Comparison of ENCODE assay signal across 1 cellular context in the genomic region with DNA sequence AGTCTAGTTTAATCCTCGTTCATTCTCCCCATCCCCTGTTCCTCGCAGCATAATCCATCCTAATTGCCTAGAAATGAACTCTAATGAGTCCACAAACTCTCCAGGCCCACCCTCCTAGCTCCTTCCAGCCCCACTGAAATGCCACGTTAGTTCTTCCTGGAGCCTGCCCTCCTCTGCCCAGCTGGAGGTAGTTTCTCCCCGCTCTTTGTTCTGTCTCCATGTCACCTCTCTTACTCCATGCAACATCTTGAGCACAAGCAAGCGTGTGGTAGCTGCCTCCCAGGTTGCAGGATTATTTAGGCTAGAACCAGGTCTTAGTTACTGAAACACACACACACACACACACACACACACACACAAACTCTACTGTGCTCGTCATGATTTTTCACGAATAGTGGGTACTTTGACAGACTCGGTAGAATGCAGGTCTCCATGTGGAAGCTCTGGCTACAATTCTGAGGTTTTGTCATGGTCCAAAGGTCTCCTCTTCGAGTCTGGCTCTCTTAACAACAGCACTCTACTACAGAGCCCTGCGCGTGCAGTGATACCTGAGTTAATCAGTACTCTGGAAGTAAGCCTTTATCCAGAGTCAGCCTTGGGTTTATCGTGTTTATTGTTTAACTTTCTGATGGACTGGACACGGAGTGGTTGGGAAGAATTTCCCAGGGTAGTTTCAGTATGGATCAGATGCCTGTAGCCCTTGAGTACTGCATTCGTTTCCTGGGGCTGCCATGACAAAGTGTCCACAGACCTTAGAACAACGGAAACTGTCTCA.
TF ChIP-seq lines count a peak whose summit lies in the region.

No MANE protein-coding gene starts in this region.

TF ChIP-seq in HepG2, 621 proteins besides CTCF, POLR2A, EP300 and RAD21 (continued from another document and continues in another):
- TF ChIP-seq JUN (CRISPR knock-in tag; IDR thresholded peaks at IDR 0.05) (peak; percentile 12; the same call in 1 of the 2 replicates), TAF1 (CRISPR knock-in tag; IDR thresholded peaks at IDR 0.05) (peak; percentile 45; the same call in 1 of the 2 replicates), RARA (CRISPR knock-in tag; IDR thresholded peaks at IDR 0.05) (peak; percentile 44), ZBTB7B (CRISPR knock-in tag; IDR thresholded peaks at IDR 0.05) (0 out of 2 replicates have a peak, but pooled peaks have one; percentile 47), ZNF501 (CRISPR knock-in tag; IDR thresholded peaks at IDR 0.05) (peak; percentile 33; the same call in 1 of the 2 replicates), ZNF879 (CRISPR knock-in tag; IDR thresholded peaks at IDR 0.05) (no peak), NCOR1 (IDR thresholded peaks at IDR 0.05; ENCODE audit: borderline replicate concordance, low read length) (peak; percentile 74; the same call in 1 of the 2 replicates), ZNF180 (CRISPR knock-in tag; IDR thresholded peaks at IDR 0.05; ENCODE audit: borderline replicate concordance, low read depth) (no peak), HDAC2 (CRISPR knock-in tag; IDR thresholded peaks at IDR 0.05) (peak; percentile 55; the same call in 1 of the 2 replicates), RFX5 (IDR thresholded peaks at IDR 0.05; ENCODE audit: low read depth, low read length) (peak; percentile 28; the same call in 1 of the 2 replicates), GATA4 (IDR thresholded peaks at IDR 0.05; ENCODE audit: borderline replicate concordance, low read depth) (peak; percentile 47; the same call in 1 of the 2 replicates), GATAD1 (CRISPR knock-in tag; IDR thresholded peaks at IDR 0.05) (peak; percentile 34; the same call in 1 of the 2 replicates), CBX5 (CRISPR knock-in tag; IDR thresholded peaks at IDR 0.05; ENCODE audit: borderline replicate concordance) (0 out of 2 replicates have a peak, but pooled peaks have one; percentile 25), ARHGAP35 (CRISPR knock-in tag; IDR thresholded peaks at IDR 0.05; ENCODE audit: borderline replicate concordance) (no peak), PPARG (CRISPR knock-in tag; conservative IDR thresholded peaks at IDR 0.05) (peak; percentile 45; the same call in 1 of the 2 replicates), SNAPC2 (CRISPR knock-in tag; IDR thresholded peaks at IDR 0.05) (no peak), ZSCAN20 (CRISPR knock-in tag; IDR thresholded peaks at IDR 0.05; ENCODE audit: borderline replicate concordance) (peak; percentile 57; the same call in 1 of the 2 replicates), KLF12 (CRISPR knock-in tag; IDR thresholded peaks at IDR 0.05; ENCODE audit: borderline replicate concordance) (no peak), POGZ (CRISPR knock-in tag; IDR thresholded peaks at IDR 0.05) (peak; percentile 45; the same call in 1 of the 2 replicates), SAP130 (CRISPR knock-in tag; IDR thresholded peaks at IDR 0.05; ENCODE audit: low read depth) (peak; percentile 85), THAP11 (CRISPR knock-in tag; IDR thresholded peaks at IDR 0.05) (peak; percentile 69), ZKSCAN8 (CRISPR knock-in tag; IDR thresholded peaks at IDR 0.05; ENCODE audit: borderline replicate concordance) (0 out of 2 replicates have a peak, but pooled peaks have one; percentile 33), BHLHE40 (IDR thresholded peaks at IDR 0.05; ENCODE audit: low read length) (peak; percentile 80), ZNF12 (CRISPR knock-in tag; IDR thresholded peaks at IDR 0.05) (peak; percentile 56), MAZ (IDR thresholded peaks at IDR 0.05; ENCODE audit: borderline replicate concordance, low read depth, low read length) (no peak), MAZ (CRISPR knock-in tag; IDR thresholded peaks at IDR 0.05; ENCODE audit: low read depth) (no peak), HOXA3 (CRISPR knock-in tag; IDR thresholded peaks at IDR 0.05) (peak; percentile 39; the same call in 1 of the 2 replicates), KLF6 (CRISPR knock-in tag; IDR thresholded peaks at IDR 0.05) (0 out of 2 replicates have a peak, but pooled peaks have one; percentile 47), ZNF235 (CRISPR knock-in tag; IDR thresholded peaks at IDR 0.05; ENCODE audit: borderline replicate concordance) (peak; percentile 74; the same call in 1 of the 2 replicates)
- TF ChIP-seq, protein P1, sequence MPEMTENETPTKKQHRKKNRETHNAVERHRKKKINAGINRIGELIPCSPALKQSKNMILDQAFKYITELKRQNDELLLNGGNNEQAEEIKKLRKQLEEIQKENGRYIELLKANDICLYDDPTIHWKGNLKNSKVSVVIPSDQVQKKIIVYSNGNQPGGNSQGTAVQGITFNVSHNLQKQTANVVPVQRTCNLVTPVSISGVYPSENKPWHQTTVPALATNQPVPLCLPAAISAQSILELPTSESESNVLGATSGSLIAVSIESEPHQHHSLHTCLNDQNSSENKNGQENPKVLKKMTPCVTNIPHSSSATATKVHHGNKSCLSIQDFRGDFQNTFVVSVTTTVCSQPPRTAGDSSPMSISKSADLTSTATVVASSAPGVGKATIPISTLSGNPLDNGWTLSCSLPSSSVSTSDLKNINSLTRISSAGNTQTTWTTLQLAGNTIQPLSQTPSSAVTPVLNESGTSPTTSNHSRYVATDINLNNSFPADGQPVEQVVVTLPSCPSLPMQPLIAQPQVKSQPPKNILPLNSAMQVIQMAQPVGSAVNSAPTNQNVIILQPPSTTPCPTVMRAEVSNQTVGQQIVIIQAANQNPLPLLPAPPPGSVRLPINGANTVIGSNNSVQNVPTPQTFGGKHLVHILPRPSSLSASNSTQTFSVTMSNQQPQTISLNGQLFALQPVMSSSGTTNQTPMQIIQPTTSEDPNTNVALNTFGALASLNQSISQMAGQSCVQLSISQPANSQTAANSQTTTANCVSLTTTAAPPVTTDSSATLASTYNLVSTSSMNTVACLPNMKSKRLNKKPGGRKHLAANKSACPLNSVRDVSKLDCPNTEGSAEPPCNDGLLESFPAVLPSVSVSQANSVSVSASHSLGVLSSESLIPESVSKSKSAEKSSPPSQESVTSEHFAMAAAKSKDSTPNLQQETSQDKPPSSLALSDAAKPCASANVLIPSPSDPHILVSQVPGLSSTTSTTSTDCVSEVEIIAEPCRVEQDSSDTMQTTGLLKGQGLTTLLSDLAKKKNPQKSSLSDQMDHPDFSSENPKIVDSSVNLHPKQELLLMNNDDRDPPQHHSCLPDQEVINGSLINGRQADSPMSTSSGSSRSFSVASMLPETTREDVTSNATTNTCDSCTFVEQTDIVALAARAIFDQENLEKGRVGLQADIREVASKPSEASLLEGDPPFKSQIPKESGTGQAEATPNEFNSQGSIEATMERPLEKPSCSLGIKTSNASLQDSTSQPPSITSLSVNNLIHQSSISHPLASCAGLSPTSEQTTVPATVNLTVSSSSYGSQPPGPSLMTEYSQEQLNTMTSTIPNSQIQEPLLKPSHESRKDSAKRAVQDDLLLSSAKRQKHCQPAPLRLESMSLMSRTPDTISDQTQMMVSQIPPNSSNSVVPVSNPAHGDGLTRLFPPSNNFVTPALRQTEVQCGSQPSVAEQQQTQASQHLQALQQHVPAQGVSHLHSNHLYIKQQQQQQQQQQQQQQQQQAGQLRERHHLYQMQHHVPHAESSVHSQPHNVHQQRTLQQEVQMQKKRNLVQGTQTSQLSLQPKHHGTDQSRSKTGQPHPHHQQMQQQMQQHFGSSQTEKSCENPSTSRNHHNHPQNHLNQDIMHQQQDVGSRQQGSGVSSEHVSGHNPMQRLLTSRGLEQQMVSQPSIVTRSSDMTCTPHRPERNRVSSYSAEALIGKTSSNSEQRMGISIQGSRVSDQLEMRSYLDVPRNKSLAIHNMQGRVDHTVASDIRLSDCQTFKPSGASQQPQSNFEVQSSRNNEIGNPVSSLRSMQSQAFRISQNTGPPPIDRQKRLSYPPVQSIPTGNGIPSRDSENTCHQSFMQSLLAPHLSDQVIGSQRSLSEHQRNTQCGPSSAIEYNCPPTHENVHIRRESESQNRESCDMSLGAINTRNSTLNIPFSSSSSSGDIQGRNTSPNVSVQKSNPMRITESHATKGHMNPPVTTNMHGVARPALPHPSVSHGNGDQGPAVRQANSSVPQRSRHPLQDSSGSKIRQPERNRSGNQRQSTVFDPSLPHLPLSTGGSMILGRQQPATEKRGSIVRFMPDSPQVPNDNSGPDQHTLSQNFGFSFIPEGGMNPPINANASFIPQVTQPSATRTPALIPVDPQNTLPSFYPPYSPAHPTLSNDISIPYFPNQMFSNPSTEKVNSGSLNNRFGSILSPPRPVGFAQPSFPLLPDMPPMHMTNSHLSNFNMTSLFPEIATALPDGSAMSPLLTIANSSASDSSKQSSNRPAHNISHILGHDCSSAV (CRISPR knock-in tag; IDR thresholded peaks at IDR 0.05; ENCODE audit: borderline replicate concordance), result 0 out of 2 replicates have a peak, but pooled peaks have one; percentile 54
- TF ChIP-seq, protein P2, sequence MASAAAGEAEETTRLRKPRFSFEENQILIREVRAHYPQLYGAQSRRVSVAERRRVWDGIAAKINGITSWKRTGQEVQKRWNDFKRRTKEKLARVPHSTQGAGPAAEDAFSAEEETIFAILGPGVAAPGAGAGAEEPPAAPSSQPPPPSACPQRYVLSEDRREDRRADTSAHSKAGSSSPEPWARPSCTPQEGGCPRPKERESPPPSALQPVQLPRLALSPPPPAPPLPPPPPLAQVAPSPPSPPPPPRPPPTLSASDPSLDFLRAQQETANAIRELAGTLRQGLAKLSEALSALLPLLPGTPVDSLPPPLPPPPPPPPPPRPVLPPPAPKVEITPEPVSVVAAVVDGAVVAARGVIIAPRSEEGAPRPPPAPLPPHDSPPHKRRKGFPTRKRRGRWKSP (CRISPR knock-in tag; IDR thresholded peaks at IDR 0.05), result no peak
- TF ChIP-seq, protein P3, sequence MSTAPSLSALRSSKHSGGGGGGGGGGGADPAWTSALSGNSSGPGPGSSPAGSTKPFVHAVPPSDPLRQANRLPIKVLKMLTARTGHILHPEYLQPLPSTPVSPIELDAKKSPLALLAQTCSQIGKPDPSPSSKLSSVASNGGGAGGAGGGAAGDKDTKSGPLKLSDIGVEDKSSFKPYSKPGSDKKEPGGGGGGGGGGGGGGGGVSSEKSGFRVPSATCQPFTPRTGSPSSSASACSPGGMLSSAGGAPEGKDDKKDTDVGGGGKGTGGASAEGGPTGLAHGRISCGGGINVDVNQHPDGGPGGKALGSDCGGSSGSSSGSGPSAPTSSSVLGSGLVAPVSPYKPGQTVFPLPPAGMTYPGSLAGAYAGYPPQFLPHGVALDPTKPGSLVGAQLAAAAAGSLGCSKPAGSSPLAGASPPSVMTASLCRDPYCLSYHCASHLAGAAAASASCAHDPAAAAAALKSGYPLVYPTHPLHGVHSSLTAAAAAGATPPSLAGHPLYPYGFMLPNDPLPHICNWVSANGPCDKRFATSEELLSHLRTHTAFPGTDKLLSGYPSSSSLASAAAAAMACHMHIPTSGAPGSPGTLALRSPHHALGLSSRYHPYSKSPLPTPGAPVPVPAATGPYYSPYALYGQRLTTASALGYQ (CRISPR knock-in tag; IDR thresholded peaks at IDR 0.05), result no peak
- TF ChIP-seq, protein P4, sequence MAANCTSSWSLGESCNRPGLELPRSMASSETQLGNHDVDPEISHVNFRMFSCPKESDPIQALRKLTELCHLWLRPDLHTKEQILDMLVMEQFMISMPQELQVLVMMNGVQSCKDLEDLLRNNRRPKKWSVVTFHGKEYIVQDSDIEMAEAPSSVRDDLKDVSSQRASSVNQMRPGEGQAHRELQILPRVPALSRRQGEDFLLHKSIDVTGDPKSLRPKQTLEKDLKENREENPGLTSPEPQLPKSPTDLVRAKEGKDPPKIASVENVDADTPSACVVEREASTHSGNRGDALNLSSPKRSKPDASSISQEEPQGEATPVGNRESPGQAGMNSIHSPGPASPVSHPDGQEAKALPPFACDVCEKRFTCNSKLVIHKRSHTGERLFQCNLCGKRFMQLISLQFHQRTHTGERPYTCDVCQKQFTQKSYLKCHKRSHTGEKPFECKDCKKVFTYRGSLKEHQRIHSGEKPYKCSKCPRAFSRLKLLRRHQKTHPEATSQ (CRISPR knock-in tag; IDR thresholded peaks at IDR 0.05; ENCODE audit: borderline replicate concordance), result no peak
- TF ChIP-seq, protein P5, sequence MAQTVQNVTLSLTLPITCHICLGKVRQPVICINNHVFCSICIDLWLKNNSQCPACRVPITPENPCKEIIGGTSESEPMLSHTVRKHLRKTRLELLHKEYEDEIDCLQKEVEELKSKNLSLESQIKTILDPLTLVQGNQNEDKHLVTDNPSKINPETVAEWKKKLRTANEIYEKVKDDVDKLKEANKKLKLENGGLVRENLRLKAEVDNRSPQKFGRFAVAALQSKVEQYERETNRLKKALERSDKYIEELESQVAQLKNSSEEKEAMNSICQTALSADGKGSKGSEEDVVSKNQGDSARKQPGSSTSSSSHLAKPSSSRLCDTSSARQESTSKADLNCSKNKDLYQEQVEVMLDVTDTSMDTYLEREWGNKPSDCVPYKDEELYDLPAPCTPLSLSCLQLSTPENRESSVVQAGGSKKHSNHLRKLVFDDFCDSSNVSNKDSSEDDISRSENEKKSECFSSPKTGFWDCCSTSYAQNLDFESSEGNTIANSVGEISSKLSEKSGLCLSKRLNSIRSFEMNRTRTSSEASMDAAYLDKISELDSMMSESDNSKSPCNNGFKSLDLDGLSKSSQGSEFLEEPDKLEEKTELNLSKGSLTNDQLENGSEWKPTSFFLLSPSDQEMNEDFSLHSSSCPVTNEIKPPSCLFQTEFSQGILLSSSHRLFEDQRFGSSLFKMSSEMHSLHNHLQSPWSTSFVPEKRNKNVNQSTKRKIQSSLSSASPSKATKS (CRISPR knock-in tag; IDR thresholded peaks at IDR 0.05), result no peak
- TF ChIP-seq, protein P6, sequence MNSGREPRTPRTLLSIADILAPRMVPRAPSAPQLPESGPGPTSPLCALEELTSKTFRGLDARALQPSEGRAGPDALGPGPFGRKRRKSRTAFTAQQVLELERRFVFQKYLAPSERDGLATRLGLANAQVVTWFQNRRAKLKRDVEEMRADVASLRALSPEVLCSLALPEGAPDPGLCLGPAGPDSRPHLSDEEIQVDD (CRISPR knock-in tag; IDR thresholded peaks at IDR 0.05; ENCODE audit: borderline replicate concordance), result no peak
- TF ChIP-seq, protein P7, sequence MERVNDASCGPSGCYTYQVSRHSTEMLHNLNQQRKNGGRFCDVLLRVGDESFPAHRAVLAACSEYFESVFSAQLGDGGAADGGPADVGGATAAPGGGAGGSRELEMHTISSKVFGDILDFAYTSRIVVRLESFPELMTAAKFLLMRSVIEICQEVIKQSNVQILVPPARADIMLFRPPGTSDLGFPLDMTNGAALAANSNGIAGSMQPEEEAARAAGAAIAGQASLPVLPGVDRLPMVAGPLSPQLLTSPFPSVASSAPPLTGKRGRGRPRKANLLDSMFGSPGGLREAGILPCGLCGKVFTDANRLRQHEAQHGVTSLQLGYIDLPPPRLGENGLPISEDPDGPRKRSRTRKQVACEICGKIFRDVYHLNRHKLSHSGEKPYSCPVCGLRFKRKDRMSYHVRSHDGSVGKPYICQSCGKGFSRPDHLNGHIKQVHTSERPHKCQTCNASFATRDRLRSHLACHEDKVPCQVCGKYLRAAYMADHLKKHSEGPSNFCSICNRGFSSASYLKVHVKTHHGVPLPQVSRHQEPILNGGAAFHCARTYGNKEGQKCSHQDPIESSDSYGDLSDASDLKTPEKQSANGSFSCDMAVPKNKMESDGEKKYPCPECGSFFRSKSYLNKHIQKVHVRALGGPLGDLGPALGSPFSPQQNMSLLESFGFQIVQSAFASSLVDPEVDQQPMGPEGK (CRISPR knock-in tag; IDR thresholded peaks at IDR 0.05), result peak; percentile 28; the same call in 1 of the 2 replicates
